In genomic region chr1:84367219-84367618, GRCh38 we compare ENCODE assay signal across 20 cellular contexts. TPM values are rescaled to one million over a fixed set of nuclear protein-coding genes. Genes with fewer than 3 reads are reported as not detected.
DNase-seq lines count a peak whose midpoint lies in the region; ATAC-seq, FAIRE-seq and TF ChIP-seq lines count a peak whose summit lies in the region.
"Had no signal": no experiment of that assay in that cellular context is flagged by ENCODE, and none has a peak within 500 bp of the region (broad histone marks: within the 10 kb centered on the region; RNA-seq: fewer than 3 reads in every experiment).

No MANE protein-coding gene starts in this region.

- H3K36me3 Mint-ChIP-seq in natural killer cell: no peaks in the 10 kb centered on the region
- H3K36me3 Mint-ChIP-seq: CD4-positive, CD25-positive, alpha-beta regulatory T cell had no signal

- H3K4me3 Mint-ChIP-seq in natural killer cell: no peak overlapping the region
- H3K4me3 Mint-ChIP-seq: CD4-positive, CD25-positive, alpha-beta regulatory T cell had no signal

- no peak for FAIRE-seq in GM19239 (lab: Jason Lieb, UNC)
- FAIRE-seq in GM12892 (lab: Jason Lieb, UNC): no peak
- FAIRE-seq: G401.6, GM12891, HepG2 had no signal

- peaks cover 48 to 60% of the 10 kb centered on the region in 2 donors for H3K4me1 Mint-ChIP-seq in natural killer cell
- H3K4me1 Mint-ChIP-seq: CD4-positive, CD25-positive, alpha-beta regulatory T cell had no signal

- no peaks in the 10 kb centered on the region for H3K9me3 Mint-ChIP-seq in natural killer cell
- H3K9me3 Mint-ChIP-seq: CD4-positive, CD25-positive, alpha-beta regulatory T cell had no signal

- intact Hi-C loops in left ventricle myocardium superior (cut with micrococcal nuclease) (no loop called here), Right ventricle myocardium superior (cut with DNase I) (no loop called here), natural killer cell (cut with micrococcal nuclease) (no loop called here)

- TF ChIP-seq POLR2A in GM12892 (IDR thresholded peaks at IDR 0.05; ENCODE audit: low read depth, low read length): no peak

- TF ChIP-seq CTCF in natural killer cell (IDR thresholded peaks at IDR 0.05): no peak

- no peaks in the 10 kb centered on the region for H3K27me3 Mint-ChIP-seq in natural killer cell (ENCODE audit: low read depth in 2 of 2)

- peak overlapping the region; percentile 70 to 85 for H3K27ac Mint-ChIP-seq in natural killer cell
- H3K27ac Mint-ChIP-seq: CD4-positive, CD25-positive, alpha-beta regulatory T cell had no signal

- ATAC-seq in left ventricle myocardium superior (peak; percentile 26), Right ventricle myocardium superior (ENCODE audit: poor library complexity) (no peak), natural killer cell (no peak), HG03457 (IDR thresholded peaks at IDR 0.05; ENCODE audit: unreplicated experiment) (no peak), GM19467 (IDR thresholded peaks at IDR 0.05; ENCODE audit: unreplicated experiment) (no peak)
- ATAC-seq: HepG2 had no signal

- DNase-seq in left ventricle myocardium superior (no peak), Right ventricle myocardium superior (no peak), NCI-H2227 treated with DMSO at 0.1 percent for 48 hours (lab: John Stamatoyannopoulos, UW) (peak; percentile 33), natural killer cell (no peak), GM19239 (ENCODE audit: insufficient read length, low spot score) (no peak), GM12892 (ENCODE audit: insufficient read length) (no peak)
- DNase-seq: Calu3; CD4-positive, CD25-positive, alpha-beta regulatory T cell; MG63; NCI-H1092 treated with DMSO at 0.1 percent for 48 hours; NCI-H1694 treated with DMSO at 0.1 percent for 48 hours; NCI-H345; NCI-H774 had no signal

RNA-seq across cellular contexts. Expression of gene DNASE2B, which starts 31.1 kb away (rescaled TPM):
- total RNA-seq in left ventricle myocardium superior: not detected
- not detected for total RNA-seq in Right ventricle myocardium superior
- not detected for total RNA-seq in natural killer cell
- polyA plus RNA-seq in GM12892 (2012; ENCODE audit: missing spikeins): not detected
- total RNA-seq: A673; Calu3; CD4-positive, CD25-positive, alpha-beta regulatory T cell; H4; HepG2 had no signal
- polyA plus RNA-seq: CD4-positive, CD25-positive, alpha-beta regulatory T cell; HepG2 had no signal
